ENCODE assay signal across 12 cellular contexts in genomic region chr7:919924-920341, GRCh38. TPM values are rescaled to one million over a fixed set of nuclear protein-coding genes. Genes with fewer than 3 reads are reported as not detected.
DNase-seq lines count a peak whose midpoint lies in the region; ATAC-seq, FAIRE-seq and TF ChIP-seq lines count a peak whose summit lies in the region.
"Had no signal": no experiment of that assay in that cellular context is flagged by ENCODE, and none has a peak within 500 bp of the region (broad histone marks: within the 10 kb centered on the region; RNA-seq: fewer than 3 reads in every experiment).

No MANE protein-coding gene starts in this region.

- ATAC-seq in heart left ventricle: no peak
- no peak for ATAC-seq in pancreas
- no peak for ATAC-seq in GM21717 (IDR thresholded peaks at IDR 0.05; ENCODE audit: unreplicated experiment)

- H3K4me1 ChIP-seq in Peyer's patch (peaks cover 28 to 76% (median 30%) of the 10 kb centered on the region in 4 donors), heart left ventricle (peaks cover 0 to 30% (median 5%) of the 10 kb centered on the region in 12 donors), pancreas (no peaks in the 10 kb centered on the region), osteoblast (ENCODE audit: insufficient read depth, low read length) (peaks cover 2% of the 10 kb centered on the region)

- peak in 1 of 2 donors; percentile 26 for TF ChIP-seq POLR2A in Peyer's patch (IDR thresholded peaks at IDR 0.05)
- TF ChIP-seq POLR2A in heart left ventricle (IDR thresholded peaks at IDR 0.05): no peak

- no peaks in the 10 kb centered on the region for H3K27me3 ChIP-seq in Peyer's patch
- peaks cover 0 to 5% (median 0%) of the 10 kb centered on the region in 9 donors for H3K27me3 ChIP-seq in heart left ventricle
- H3K27me3 ChIP-seq in pancreas: no peaks in the 10 kb centered on the region
- peaks cover 5% of the 10 kb centered on the region for H3K27me3 ChIP-seq in osteoblast (ENCODE audit: insufficient read depth, low read length)

- H3K36me3 ChIP-seq in Peyer's patch: no peaks in the 10 kb centered on the region
- no peaks in the 10 kb centered on the region for H3K36me3 ChIP-seq in heart left ventricle
- H3K36me3 ChIP-seq in pancreas: no peaks in the 10 kb centered on the region
- no peaks in the 10 kb centered on the region for H3K36me3 ChIP-seq in osteoblast (ENCODE audit: insufficient read depth, low read length)

- no peaks in the 10 kb centered on the region for H3K9me3 ChIP-seq in Peyer's patch
- no peaks in the 10 kb centered on the region for H3K9me3 ChIP-seq in heart left ventricle
- H3K9me3 ChIP-seq in pancreas: no peaks in the 10 kb centered on the region
- no peaks in the 10 kb centered on the region for H3K9me3 ChIP-seq in osteoblast (ENCODE audit: low read depth, low read length)

- H3K4me1 Mint-ChIP-seq in CD14-positive monocyte: peaks cover 52% of the 10 kb centered on the region

- H3K4me2 ChIP-seq in osteoblast (ENCODE audit: insufficient read depth, low read length): no peak overlapping the region

- TF ChIP-seq CTCF in CD14-positive monocyte (IDR thresholded peaks at IDR 0.05) (no peak), Peyer's patch (IDR thresholded peaks at IDR 0.05) (no peak), heart left ventricle (IDR thresholded peaks at IDR 0.05) (no peak), pancreas (IDR thresholded peaks at IDR 0.05) (no peak), osteoblast (IDR thresholded peaks at IDR 0.05; ENCODE audit: extremely low read depth, low read depth, low read length) (no peak)

- peak overlapping the region in 2 of 4 donors; percentile 19 to 42 for H3K4me3 ChIP-seq in Peyer's patch
- no peak overlapping the region for H3K4me3 ChIP-seq in heart left ventricle
- H3K4me3 ChIP-seq in pancreas: no peak overlapping the region
- H3K4me3 ChIP-seq in osteoblast (ENCODE audit: insufficient read depth, low read length): no peak overlapping the region
- H3K4me3 ChIP-seq: SK-N-MC had no signal

- intact Hi-C loops in CD14-positive monocyte (cut with micrococcal nuclease) (loop anchor here in 1 of 2 donors (5.0 kb wide), 1 partner anchor 37 kb away; no protein-coding TSS in a partner anchor), heart left ventricle (cut with DNase I) (loop anchor here in 2 of 10 donors (10.0 kb wide), 1 partner anchor 145 kb away; no protein-coding TSS in a partner anchor), pancreas (cut with DNase I) (no loop called here)

- H2AFZ ChIP-seq in osteoblast (ENCODE audit: low read length): no peak overlapping the region

- H3K27ac ChIP-seq in Peyer's patch: peak overlapping the region in 3 of 4 donors; percentile 46 to 99 (median 89)
- no peak overlapping the region for H3K27ac ChIP-seq in heart left ventricle
- H3K27ac ChIP-seq in pancreas: no peak overlapping the region
- no peak overlapping the region for H3K27ac ChIP-seq in osteoblast (ENCODE audit: low read depth, low read length)
- H3K27ac ChIP-seq: SK-N-MC had no signal

- no peaks in the 10 kb centered on the region for H3K9me3 Mint-ChIP-seq in CD14-positive monocyte

- no peak overlapping the region for H3K27ac Mint-ChIP-seq in CD14-positive monocyte

- H3K4me3 Mint-ChIP-seq in CD14-positive monocyte: no peak overlapping the region

- no peak for FAIRE-seq in pancreas (lab: Jason Lieb, UNC)
- FAIRE-seq: GM12892 had no signal

- H4K20me1 ChIP-seq in osteoblast (ENCODE audit: insufficient read depth, low read length): no peaks in the 10 kb centered on the region

- peaks cover 43 to 55% of the 10 kb centered on the region in 2 donors for H3K36me3 Mint-ChIP-seq in CD14-positive monocyte

- H3K79me2 ChIP-seq in osteoblast (ENCODE audit: insufficient read depth, low read length): no peaks in the 10 kb centered on the region

- DNase-seq in CD14-positive monocyte (ENCODE audit: low spot score): peak; percentile 33
- peak in 2 of 3 donors; percentile 70 to 75 for DNase-seq in Peyer's patch
- DNase-seq in heart left ventricle: peak in 4 of 5 donors; percentile 4 to 54 (median 17)
- DNase-seq in pancreas: peak in 4 of 6 donors; percentile 12 to 60 (median 34)
- DNase-seq in HPDE6-E6E7 (ENCODE audit: extremely low spot score): no peak
- no peak for DNase-seq in osteoblast (ENCODE audit: insufficient read length, low spot score, missing footprints)
- DNase-seq: amniotic stem cell, MM.1S, NCI-H2107 had no signal

- peaks cover 0 to 3% (median 0%) of the 10 kb centered on the region in 3 donors for H3K27me3 Mint-ChIP-seq in CD14-positive monocyte (ENCODE audit: low read depth in 3 of 3)

- 76 to 88% (median 86%) methylated on average over 23 to 26 of the region's 26 CpGs for WGBS in heart left ventricle, 4 donors
- 89 to 94% methylated on average over 26 of the region's 26 CpGs for WGBS in pancreas, 2 donors

RNA-seq across cellular contexts. Expression of gene ADAP1, which starts 34.5 kb away (rescaled TPM):
- polyA plus RNA-seq in CD14-positive monocyte (10 to 100 TPM; 49.1 to 72.2 TPM), heart left ventricle (10 to 100 TPM in 1 of 2 donors, 1 to 10 TPM in 1; 3.1 to 14.0 TPM), pancreas (10 to 100 TPM; 15.5 to 41.2 TPM)
- total RNA-seq in Peyer's patch (100 to 1,000 TPM; 102 to 146 (median 133) TPM), heart left ventricle (10 to 100 TPM in 6 of 9 donors, 1 to 10 TPM in 3; 7.0 to 16.5 (median 12.0) TPM), pancreas (10 to 100 TPM; 10.9 to 15.0 (median 13.7) TPM), osteoblast (0.59 and 2.2 TPM in 2 replicates)

RNA-seq across cellular contexts. Expression of gene GET4, which starts 43.6 kb away (rescaled TPM):
- polyA plus RNA-seq in CD14-positive monocyte (10 to 100 TPM; 20.1 to 25.5 TPM), heart left ventricle (10 to 100 TPM; 19.7 to 34.1 TPM), pancreas (10 to 100 TPM; 52.6 to 94.5 TPM)
- total RNA-seq in Peyer's patch (10 to 100 TPM; 29.7 to 93.3 (median 56.8) TPM), heart left ventricle (10 to 100 TPM; 14.6 to 27.3 (median 18.6) TPM), pancreas (10 to 100 TPM; 13.1 to 23.8 (median 19.9) TPM), osteoblast (17.7 and 18.9 TPM in 2 replicates)

RNA-seq across cellular contexts. Expression of gene COX19, which starts 55.4 kb away (rescaled TPM):
- polyA plus RNA-seq in CD14-positive monocyte (1 to 10 TPM; 7.4 to 7.6 TPM), heart left ventricle (1 to 10 TPM; 5.7 to 6.6 TPM), pancreas (1 to 10 TPM; 7.5 to 9.1 TPM)
- total RNA-seq in Peyer's patch (10 to 100 TPM; 15.9 to 41.3 (median 24.7) TPM), heart left ventricle (1 to 10 TPM; 3.1 to 7.8 (median 6.5) TPM), pancreas (1 to 10 TPM; 4.2 to 8.6 (median 6.0) TPM), osteoblast (10.9 and 13.0 TPM in 2 replicates)

Comparison
In these comparisons a context has a peak if more than half of its experiments do, and no peak if none do; other contexts are left out.
1. DNase-seq: peak in CD14-positive monocyte (single experiment), Peyer's patch (2 of 3), heart left ventricle (4 of 5) and pancreas (4 of 6); none in HPDE6-E6E7 (single experiment) and osteoblast (single experiment).
2. H3K27ac ChIP-seq: peak in Peyer's patch (3 of 4); none in heart left ventricle (0 of 12), pancreas (0 of 4) and osteoblast (single experiment).
3. RNA of gene ADAP1, which starts 34.5 kb away (total RNA-seq): 102 to 146 TPM in Peyer's patch; 10.9 to 15.0 TPM in pancreas, 7.0 to 16.5 TPM in heart left ventricle and 0.59 to 2.2 TPM in osteoblast; every median in the first group is over 4 times any median in the second.